Comparison of ENCODE assay signal across 21 cellular contexts in genomic region chr2:28768952-28769351, GRCh38.
"Had no signal": no experiment of that assay in that cellular context is flagged by ENCODE, and none has a peak within 500 bp of the region (broad histone marks: within the 10 kb centered on the region; RNA-seq: fewer than 3 reads in every experiment).

No MANE protein-coding gene starts in this region.

- H3K27me3 ChIP-seq: adrenal gland, cardiac muscle cell, colonic mucosa, esophagus muscularis mucosa, stomach, testis, upper lobe of right lung had no signal

- DNase-seq: activated CD8-positive, alpha-beta memory T cell treated with anti-CD3 and anti-CD28 coated beads, Interleukin-2, amount 10 ng/mL, durations not matched to agents 7 days and 5 days; activated gamma-delta T cell treated with Interleukin-2 at 50 U/mL for 16 hours; activated T-cell treated with anti-CD3 and anti-CD28 coated beads, Interleukin-2, amount 50 U/mL, for 4 hours; adrenal gland; colonic mucosa; hippocampal formation; occipital lobe; right cardiac atrium; SIG-M5; small intestine; stimulated activated CD4-positive, alpha-beta T cell treated with anti-CD3 and anti-CD28 coated beads, Interleukin-4, amount 100 ng/mL, for 4 hours; stimulated activated CD8-positive, alpha-beta memory T cell treated with anti-CD3 and anti-CD28 coated beads, Interleukin-4, amount 100 ng/mL, for 48 hours; stomach; testis; upper lobe of right lung had no signal

- H3K27ac ChIP-seq: adrenal gland, cardiac muscle cell, colonic mucosa, prostate gland, stomach, testis, upper lobe of right lung had no signal

- ATAC-seq: activated CD4-positive, CD25-positive, alpha-beta regulatory T cell treated with anti-CD3 and anti-CD28 coated beads, Interleukin-2, amount 50 U/mL, for 24 hours; activated CD8-positive, alpha-beta memory T cell treated with anti-CD3 and anti-CD28 coated beads, Interleukin-2, amount 10 ng/mL, durations not matched to agents 7 days and 5 days; activated T-cell treated with anti-CD3 and anti-CD28 coated beads, Interleukin-2, amount 50 U/mL, for 4 hours; left lobe of liver; right cardiac atrium; upper lobe of right lung had no signal

- H3K36me3 ChIP-seq: adrenal gland, cardiac muscle cell, colonic mucosa, esophagus muscularis mucosa, prostate gland, stomach, upper lobe of right lung had no signal

- H3K9me3 ChIP-seq: adrenal gland, colonic mucosa, esophagus muscularis mucosa, prostate gland, stomach, testis, upper lobe of right lung had no signal

- H3K9me3 Mint-ChIP-seq: activated T-cell treated with anti-CD3 and anti-CD28 coated beads, Interleukin-2, amount 50 U/mL, for 4 hours had no signal

- H3K4me1 ChIP-seq: testis had no signal

- H3K4me3 ChIP-seq: adrenal gland, cardiac muscle cell, colonic mucosa, esophagus muscularis mucosa, prostate gland, stomach, testis, upper lobe of right lung had no signal

- H3K4me3 Mint-ChIP-seq: activated CD8-positive, alpha-beta memory T cell treated with anti-CD3 and anti-CD28 coated beads, Interleukin-2, amount 10 ng/mL, durations not matched to agents 7 days and 5 days; activated T-cell treated with anti-CD3 and anti-CD28 coated beads, Interleukin-2, amount 50 U/mL, for 4 hours; nephron had no signal

- H3K27me3 Mint-ChIP-seq: activated CD8-positive, alpha-beta memory T cell treated with anti-CD3 and anti-CD28 coated beads, Interleukin-2, amount 10 ng/mL, durations not matched to agents 7 days and 5 days had no signal

- H3K27ac Mint-ChIP-seq: activated CD8-positive, alpha-beta memory T cell treated with anti-CD3 and anti-CD28 coated beads, Interleukin-2, amount 10 ng/mL, durations not matched to agents 7 days and 5 days had no signal
